ENCODE assay signal across 8 cellular contexts in genomic region chr11:66638177-66639065, GRCh38. TPM values are rescaled to one million over a fixed set of nuclear protein-coding genes. Genes with fewer than 3 reads are reported as not detected.
DNase-seq lines count a peak whose midpoint lies in the region; ATAC-seq and TF ChIP-seq lines count a peak whose summit lies in the region.

RBM4 (plus strand) TSS chr11:66638703; CDS start chr11:66639712, 1,009 bp downstream.

- peak within 1 kb of the TSS; percentile 87 for H3K4me3 ChIP-seq in GM06990 (replicated peaks; ENCODE audit: low read depth, low read length)
- peak within 1 kb of the TSS; percentile 95 for H3K4me3 ChIP-seq in NB4 (ENCODE audit: low read depth, low read length)
- peak within 1 kb of the TSS; percentile 92 for H3K4me3 ChIP-seq in SK-N-MC
- peak within 1 kb of the TSS; percentile 49 to 78 for H3K4me3 ChIP-seq in gastroesophageal sphincter
- peak within 1 kb of the TSS; percentile 86 to 99 for H3K4me3 ChIP-seq in neutrophil (ENCODE audit: low read depth in 1 of 2, low read length in 1 of 2)

- TF ChIP-seq CTCF in GM06990 (IDR thresholded peaks at IDR 0.05; ENCODE audit: insufficient read depth, low read length, poor library complexity, severe bottlenecking) (no peak), HFFc6 (IDR thresholded peaks at IDR 0.05) (peak; percentile 48; the same call in 1 of the 2 replicates), NB4 (IDR thresholded peaks at IDR 0.05; ENCODE audit: low read depth, low read length) (no peak), gastroesophageal sphincter (IDR thresholded peaks at IDR 0.05) (peak in 2 of 4 experiments; percentile 19 to 24), neutrophil (IDR thresholded peaks at IDR 0.05) (peak; percentile 52)

- H3K36me3 ChIP-seq in GM06990 (ENCODE audit: control insufficient read depth, insufficient read depth, low read length): peaks cover 7% of the 10 kb centered on the region
- peaks cover 57% of the 10 kb centered on the region for H3K36me3 ChIP-seq in SK-N-MC (ENCODE audit: insufficient read depth, low read length)
- H3K36me3 ChIP-seq in gastroesophageal sphincter: peaks cover 0 to 26% of the 10 kb centered on the region in 2 donors
- peaks cover 33% of the 10 kb centered on the region for H3K36me3 ChIP-seq in neutrophil

- peaks cover 60% of the 10 kb centered on the region for H3K36me3 Mint-ChIP-seq in HFFc6 (ENCODE audit: low read depth)
- peaks cover 67% of the 10 kb centered on the region for H3K36me3 Mint-ChIP-seq in activated naive CD4-positive, alpha-beta T cell treated with anti-CD3 and anti-CD28 coated beads, Interleukin-2, amount 10 ng/mL, durations not matched to agents 7 days and 5 days

- peak within 1 kb of the TSS; percentile 92 for H3K9ac ChIP-seq in SK-N-MC (ENCODE audit: insufficient read length)

- TF ChIP-seq POLR2A in NB4 (IDR thresholded peaks at IDR 0.05; ENCODE audit: extremely low read depth, insufficient read length): peak; percentile 84
- peak; percentile 85 to 88 for TF ChIP-seq POLR2A in gastroesophageal sphincter (IDR thresholded peaks at IDR 0.05)

- H3K27me3 ChIP-seq in GM06990 (replicated peaks; ENCODE audit: control insufficient read depth, insufficient read depth, low read length) (no peaks in the 10 kb centered on the region), gastroesophageal sphincter (no peaks in the 10 kb centered on the region), neutrophil (no peaks in the 10 kb centered on the region)

- peak within 1 kb of the TSS; percentile 97 for H3K4me3 Mint-ChIP-seq in HFFc6
- H3K4me3 Mint-ChIP-seq in activated naive CD4-positive, alpha-beta T cell treated with anti-CD3 and anti-CD28 coated beads, Interleukin-2, amount 10 ng/mL, durations not matched to agents 7 days and 5 days: peak within 1 kb of the TSS; percentile 94

- H3K27ac ChIP-seq in SK-N-MC (peak within 1 kb of the TSS; percentile 93), gastroesophageal sphincter (peak within 1 kb of the TSS; percentile 57 to 92 (median 90)), neutrophil (peak within 1 kb of the TSS; percentile 91), substantia nigra (ENCODE audit: low read depth, low read length, poor library complexity, severe bottlenecking) (peak within 1 kb of the TSS; percentile 88)

- H3K4me1 Mint-ChIP-seq in HFFc6 (ENCODE audit: low read depth): peaks cover 64% of the 10 kb centered on the region
- peaks cover 65% of the 10 kb centered on the region for H3K4me1 Mint-ChIP-seq in activated naive CD4-positive, alpha-beta T cell treated with anti-CD3 and anti-CD28 coated beads, Interleukin-2, amount 10 ng/mL, durations not matched to agents 7 days and 5 days

- H3K9me3 ChIP-seq in SK-N-MC (ENCODE audit: low read depth, low read length) (no peaks in the 10 kb centered on the region), gastroesophageal sphincter (no peaks in the 10 kb centered on the region), neutrophil (no peaks in the 10 kb centered on the region)

- CTCF ChIA-PET in activated naive CD4-positive, alpha-beta T cell treated with anti-CD3 and anti-CD28 coated beads, Interleukin-2, amount 10 ng/mL, durations not matched to agents 7 days and 5 days (lab: Charles Lee): interaction anchor here (0.6 to 1.9 kb wide), 12 partner anchors 8 to 608 kb away, joined by 3 to 10 read pairs (median 4); partner anchors contain the start of genes RBM14, RBM4B and ZDHHC24

- peaks cover 13% of the 10 kb centered on the region for H3K27me3 Mint-ChIP-seq in HFFc6 (ENCODE audit: insufficient read depth)
- no peaks in the 10 kb centered on the region for H3K27me3 Mint-ChIP-seq in activated naive CD4-positive, alpha-beta T cell treated with anti-CD3 and anti-CD28 coated beads, Interleukin-2, amount 10 ng/mL, durations not matched to agents 7 days and 5 days

- 0 to 1% methylated on average over 5 to 14 of the region's 63 CpGs for WGBS in gastroesophageal sphincter (ENCODE audit: low coverage in 1 of 2), 2 donors

- H3K9me3 Mint-ChIP-seq in HFFc6: no peaks in the 10 kb centered on the region
- H3K9me3 Mint-ChIP-seq in activated naive CD4-positive, alpha-beta T cell treated with anti-CD3 and anti-CD28 coated beads, Interleukin-2, amount 10 ng/mL, durations not matched to agents 7 days and 5 days: no peaks in the 10 kb centered on the region

- H3K4me1 ChIP-seq in gastroesophageal sphincter (peaks cover 21 to 71% (median 41%) of the 10 kb centered on the region in 3 donors), neutrophil (ENCODE audit: control insufficient read depth in 1 of 2, insufficient read depth in 1 of 2, low read depth in 1 of 2, low read length in 1 of 2) (peaks cover 34 to 40% of the 10 kb centered on the region in 2 experiments)

- peak within 1 kb of the TSS; percentile 97 for H3K27ac Mint-ChIP-seq in HFFc6
- peak within 1 kb of the TSS; percentile 96 for H3K27ac Mint-ChIP-seq in activated naive CD4-positive, alpha-beta T cell treated with anti-CD3 and anti-CD28 coated beads, Interleukin-2, amount 10 ng/mL, durations not matched to agents 7 days and 5 days

- ATAC-seq in gastroesophageal sphincter: peak; percentile 98

- no peak for TF ChIP-seq EP300 in gastroesophageal sphincter (IDR thresholded peaks at IDR 0.05)

- DNase-seq in GM06990 (ENCODE audit: extremely low read depth, insufficient read length): peak; percentile 93
- DNase-seq in HFFc6: peak; percentile 100
- peak; percentile 100 for DNase-seq in NB4 (ENCODE audit: low read depth)
- peak; percentile 100 for DNase-seq in SK-N-MC (ENCODE audit: low read depth, low spot score)
- peak; percentile 98 for DNase-seq in activated naive CD4-positive, alpha-beta T cell treated with anti-CD3 and anti-CD28 coated beads, Interleukin-2, amount 10 ng/mL, durations not matched to agents 7 days and 5 days
- DNase-seq in substantia nigra (lab: John Stamatoyannopoulos, UW): peak; percentile 82 to 99 (median 98)

RNA-seq across cellular contexts. Expression of gene RBM4, which starts in this region (rescaled TPM):
- total RNA-seq in HFFc6 (2021; fragmentation: NEBNext Ultra II Directional; extraction: Animal tissue kit (Norgen Biotek cat#: 25700)): 100 to 1,000 TPM; 130 to 147 (median 134) TPM
- 100 to 1,000 TPM in 3 of 4 donors, 10 to 100 TPM in 1; 98.2 to 114 (median 102) TPM for total RNA-seq in gastroesophageal sphincter

Comparison
In these comparisons a context has a peak if more than half of its experiments do, and no peak if none do; other contexts are left out.
1. Peak in every context shown above with its lines: DNase-seq, ATAC-seq, H3K4me3 ChIP-seq and H3K27ac ChIP-seq.
2. CTCF ChIP-seq: peak in HFFc6 (single experiment) and neutrophil (single experiment); none in GM06990 (single experiment) and NB4 (single experiment).